ENCODE assay signal across 1 cellular context in the genomic region with DNA sequence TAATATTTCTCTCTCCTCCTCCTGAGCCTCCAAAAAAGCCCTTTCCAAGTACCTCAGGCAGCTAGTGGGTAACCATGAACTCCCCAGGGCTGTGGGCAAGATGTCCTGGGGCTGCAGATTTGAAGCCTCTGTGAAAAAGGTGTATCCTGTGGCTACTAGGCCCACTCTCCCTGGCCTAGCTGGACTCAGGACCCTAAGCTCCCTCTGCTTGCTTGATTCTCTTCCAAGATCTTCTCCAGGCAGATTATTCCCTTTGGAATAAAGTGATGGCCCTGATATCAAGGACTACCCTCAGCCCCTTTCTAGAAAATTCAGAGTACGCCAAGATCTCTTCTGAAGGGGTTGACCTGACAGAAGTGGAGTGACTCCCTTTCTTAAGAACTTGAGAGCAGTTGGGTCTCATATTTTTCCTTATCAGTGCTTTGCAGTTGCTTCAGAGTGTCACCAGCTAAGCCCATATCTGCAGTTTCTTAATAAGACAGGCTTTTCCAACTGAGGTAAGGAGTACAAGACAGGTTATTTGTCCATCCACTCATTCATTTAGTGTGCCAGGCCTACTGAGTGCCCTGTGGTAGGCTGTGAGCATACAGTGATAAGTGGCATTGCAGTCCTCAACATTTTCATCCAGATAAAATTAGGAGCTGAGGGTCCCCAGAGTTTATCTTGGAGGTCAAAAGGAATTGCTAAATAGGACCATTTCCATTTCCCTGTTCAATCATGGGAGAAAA.
TF ChIP-seq lines count a peak whose summit lies in the region.

No MANE protein-coding gene starts in this region.

TF ChIP-seq in K562, 482 proteins besides CTCF, POLR2A, EP300 and RAD21 (continued from another document and continues in another):
- TF ChIP-seq, protein P1, sequence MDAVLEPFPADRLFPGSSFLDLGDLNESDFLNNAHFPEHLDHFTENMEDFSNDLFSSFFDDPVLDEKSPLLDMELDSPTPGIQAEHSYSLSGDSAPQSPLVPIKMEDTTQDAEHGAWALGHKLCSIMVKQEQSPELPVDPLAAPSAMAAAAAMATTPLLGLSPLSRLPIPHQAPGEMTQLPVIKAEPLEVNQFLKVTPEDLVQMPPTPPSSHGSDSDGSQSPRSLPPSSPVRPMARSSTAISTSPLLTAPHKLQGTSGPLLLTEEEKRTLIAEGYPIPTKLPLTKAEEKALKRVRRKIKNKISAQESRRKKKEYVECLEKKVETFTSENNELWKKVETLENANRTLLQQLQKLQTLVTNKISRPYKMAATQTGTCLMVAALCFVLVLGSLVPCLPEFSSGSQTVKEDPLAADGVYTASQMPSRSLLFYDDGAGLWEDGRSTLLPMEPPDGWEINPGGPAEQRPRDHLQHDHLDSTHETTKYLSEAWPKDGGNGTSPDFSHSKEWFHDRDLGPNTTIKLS (IDR thresholded peaks at IDR 0.05; ENCODE audit: borderline replicate concordance, low read depth), result no peak
- TF ChIP-seq RBM14 (IDR thresholded peaks at IDR 0.05; ENCODE audit: borderline replicate concordance, insufficient read depth, low read depth, low read length) (no peak), BCL6 (CRISPR knock-in tag; IDR thresholded peaks at IDR 0.05) (no peak), HCFC1 (IDR thresholded peaks at IDR 0.05; ENCODE audit: low read depth, low read length) (no peak), ELF1 (tag; IDR thresholded peaks at IDR 0.05) (no peak), KAT7 (CRISPR knock-in tag; IDR thresholded peaks at IDR 0.05; ENCODE audit: borderline replicate concordance) (no peak), NR1H2 (CRISPR knock-in tag; IDR thresholded peaks at IDR 0.05) (no peak), GTF2E2 (tag; IDR thresholded peaks at IDR 0.05) (no peak; the same call in 1 of the 2 replicates), GABPB2 (CRISPR knock-in tag; conservative IDR thresholded peaks at IDR 0.05) (no peak), ZNF143 (CRISPR knock-in tag; IDR thresholded peaks at IDR 0.05) (no peak), SUPT5H (IDR thresholded peaks at IDR 0.05) (no peak), NFRKB (IDR thresholded peaks at IDR 0.05; ENCODE audit: low read depth) (0 out of 2 replicates have a peak, but pooled peaks have one; percentile 41), ZNF436 (CRISPR knock-in tag; IDR thresholded peaks at IDR 0.05) (no peak), SIRT6 (IDR thresholded peaks at IDR 0.05; ENCODE audit: low read depth, low read length) (no peak), NFE2L1 (tag; IDR thresholded peaks at IDR 0.05; ENCODE audit: borderline replicate concordance, low read depth) (no peak), GABPA (tag; conservative IDR thresholded peaks at IDR 0.05; ENCODE audit: low read depth) (no peak), BRD9 (IDR thresholded peaks at IDR 0.05; ENCODE audit: low read depth, partially characterized antibody) (no peak), SMAD2 (IDR thresholded peaks at IDR 0.05; ENCODE audit: low read depth, low read length) (no peak), SIN3A (IDR thresholded peaks at IDR 0.05; ENCODE audit: borderline replicate concordance in 2 of 2, control insufficient read depth in 1 of 2, low read depth in 2 of 2, low read length in 2 of 2) (no peak), EHMT2 (IDR thresholded peaks at IDR 0.05) (peak; percentile 47; the same call in 1 of the 2 replicates), HLTF (IDR thresholded peaks at IDR 0.05) (no peak), SMARCB1 (IDR thresholded peaks at IDR 0.05; ENCODE audit: insufficient read length, low read depth) (no peak), TEAD4 (IDR thresholded peaks at IDR 0.05; ENCODE audit: low read length) (peak; percentile 98), TEAD4 (CRISPR knock-in tag; IDR thresholded peaks at IDR 0.05; ENCODE audit: borderline replicate concordance) (no peak), HMG20B (CRISPR knock-in tag; IDR thresholded peaks at IDR 0.05) (no peak), CTBP1 (IDR thresholded peaks at IDR 0.05; ENCODE audit: borderline replicate concordance) (peak; percentile 47; the same call in 1 of the 2 replicates), OTX1 (CRISPR knock-in tag; IDR thresholded peaks at IDR 0.05) (no peak), NCOR1 (IDR thresholded peaks at IDR 0.05) (peak; percentile 94), ZNF644 (tag; IDR thresholded peaks at IDR 0.05; ENCODE audit: low read depth) (no peak; the same call in 1 of the 2 replicates), ZNF785 (CRISPR knock-in tag; IDR thresholded peaks at IDR 0.05) (no peak), MCM7 (IDR thresholded peaks at IDR 0.05) (no peak), RBFOX2 (IDR thresholded peaks at IDR 0.05; ENCODE audit: low read depth, low read length) (no peak), PHF21A (IDR thresholded peaks at IDR 0.05; ENCODE audit: borderline replicate concordance, low read depth) (no peak), CC2D1A (IDR thresholded peaks at IDR 0.05) (peak; percentile 69; the same call in 1 of the 2 replicates), SRSF3 (IDR thresholded peaks at IDR 0.05; ENCODE audit: insufficient read depth, low read length) (no peak), SIX5 (IDR thresholded peaks at IDR 0.05; ENCODE audit: borderline replicate concordance in 1 of 2, insufficient read depth in 1 of 2, low read depth in 1 of 2, low read length in 2 of 2) (no peak), RCOR1 (IDR thresholded peaks at IDR 0.05; ENCODE audit: borderline replicate concordance in 1 of 2, low read depth in 2 of 2, low read length in 2 of 2) (peak; percentile 53 to 86; a peak in 3 of 4 replicates), ZNF12 (CRISPR knock-in tag; IDR thresholded peaks at IDR 0.05) (no peak)
- TF ChIP-seq, protein P2, sequence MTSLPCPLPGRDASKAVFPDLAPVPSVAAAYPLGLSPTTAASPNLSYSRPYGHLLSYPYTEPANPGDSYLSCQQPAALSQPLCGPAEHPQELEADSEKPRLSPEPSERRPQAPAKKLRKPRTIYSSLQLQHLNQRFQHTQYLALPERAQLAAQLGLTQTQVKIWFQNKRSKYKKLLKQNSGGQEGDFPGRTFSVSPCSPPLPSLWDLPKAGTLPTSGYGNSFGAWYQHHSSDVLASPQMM (CRISPR knock-in tag; IDR thresholded peaks at IDR 0.05), result no peak
- TF ChIP-seq, protein P3, sequence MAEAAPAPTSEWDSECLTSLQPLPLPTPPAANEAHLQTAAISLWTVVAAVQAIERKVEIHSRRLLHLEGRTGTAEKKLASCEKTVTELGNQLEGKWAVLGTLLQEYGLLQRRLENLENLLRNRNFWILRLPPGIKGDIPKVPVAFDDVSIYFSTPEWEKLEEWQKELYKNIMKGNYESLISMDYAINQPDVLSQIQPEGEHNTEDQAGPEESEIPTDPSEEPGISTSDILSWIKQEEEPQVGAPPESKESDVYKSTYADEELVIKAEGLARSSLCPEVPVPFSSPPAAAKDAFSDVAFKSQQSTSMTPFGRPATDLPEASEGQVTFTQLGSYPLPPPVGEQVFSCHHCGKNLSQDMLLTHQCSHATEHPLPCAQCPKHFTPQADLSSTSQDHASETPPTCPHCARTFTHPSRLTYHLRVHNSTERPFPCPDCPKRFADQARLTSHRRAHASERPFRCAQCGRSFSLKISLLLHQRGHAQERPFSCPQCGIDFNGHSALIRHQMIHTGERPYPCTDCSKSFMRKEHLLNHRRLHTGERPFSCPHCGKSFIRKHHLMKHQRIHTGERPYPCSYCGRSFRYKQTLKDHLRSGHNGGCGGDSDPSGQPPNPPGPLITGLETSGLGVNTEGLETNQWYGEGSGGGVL (CRISPR knock-in tag; IDR thresholded peaks at IDR 0.05), result no peak
- TF ChIP-seq, protein P4, sequence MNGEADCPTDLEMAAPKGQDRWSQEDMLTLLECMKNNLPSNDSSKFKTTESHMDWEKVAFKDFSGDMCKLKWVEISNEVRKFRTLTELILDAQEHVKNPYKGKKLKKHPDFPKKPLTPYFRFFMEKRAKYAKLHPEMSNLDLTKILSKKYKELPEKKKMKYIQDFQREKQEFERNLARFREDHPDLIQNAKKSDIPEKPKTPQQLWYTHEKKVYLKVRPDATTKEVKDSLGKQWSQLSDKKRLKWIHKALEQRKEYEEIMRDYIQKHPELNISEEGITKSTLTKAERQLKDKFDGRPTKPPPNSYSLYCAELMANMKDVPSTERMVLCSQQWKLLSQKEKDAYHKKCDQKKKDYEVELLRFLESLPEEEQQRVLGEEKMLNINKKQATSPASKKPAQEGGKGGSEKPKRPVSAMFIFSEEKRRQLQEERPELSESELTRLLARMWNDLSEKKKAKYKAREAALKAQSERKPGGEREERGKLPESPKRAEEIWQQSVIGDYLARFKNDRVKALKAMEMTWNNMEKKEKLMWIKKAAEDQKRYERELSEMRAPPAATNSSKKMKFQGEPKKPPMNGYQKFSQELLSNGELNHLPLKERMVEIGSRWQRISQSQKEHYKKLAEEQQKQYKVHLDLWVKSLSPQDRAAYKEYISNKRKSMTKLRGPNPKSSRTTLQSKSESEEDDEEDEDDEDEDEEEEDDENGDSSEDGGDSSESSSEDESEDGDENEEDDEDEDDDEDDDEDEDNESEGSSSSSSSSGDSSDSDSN (IDR thresholded peaks at IDR 0.05; ENCODE audit: borderline replicate concordance in 1 of 2, low read depth in 2 of 2, low read length in 2 of 2), result no peak
- TF ChIP-seq, protein P5, sequence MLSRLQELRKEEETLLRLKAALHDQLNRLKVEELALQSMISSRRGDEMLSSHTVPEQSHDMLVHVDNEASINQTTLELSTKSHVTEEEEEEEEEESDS (CRISPR knock-in tag; IDR thresholded peaks at IDR 0.05), result no peak
- TF ChIP-seq, protein P6, sequence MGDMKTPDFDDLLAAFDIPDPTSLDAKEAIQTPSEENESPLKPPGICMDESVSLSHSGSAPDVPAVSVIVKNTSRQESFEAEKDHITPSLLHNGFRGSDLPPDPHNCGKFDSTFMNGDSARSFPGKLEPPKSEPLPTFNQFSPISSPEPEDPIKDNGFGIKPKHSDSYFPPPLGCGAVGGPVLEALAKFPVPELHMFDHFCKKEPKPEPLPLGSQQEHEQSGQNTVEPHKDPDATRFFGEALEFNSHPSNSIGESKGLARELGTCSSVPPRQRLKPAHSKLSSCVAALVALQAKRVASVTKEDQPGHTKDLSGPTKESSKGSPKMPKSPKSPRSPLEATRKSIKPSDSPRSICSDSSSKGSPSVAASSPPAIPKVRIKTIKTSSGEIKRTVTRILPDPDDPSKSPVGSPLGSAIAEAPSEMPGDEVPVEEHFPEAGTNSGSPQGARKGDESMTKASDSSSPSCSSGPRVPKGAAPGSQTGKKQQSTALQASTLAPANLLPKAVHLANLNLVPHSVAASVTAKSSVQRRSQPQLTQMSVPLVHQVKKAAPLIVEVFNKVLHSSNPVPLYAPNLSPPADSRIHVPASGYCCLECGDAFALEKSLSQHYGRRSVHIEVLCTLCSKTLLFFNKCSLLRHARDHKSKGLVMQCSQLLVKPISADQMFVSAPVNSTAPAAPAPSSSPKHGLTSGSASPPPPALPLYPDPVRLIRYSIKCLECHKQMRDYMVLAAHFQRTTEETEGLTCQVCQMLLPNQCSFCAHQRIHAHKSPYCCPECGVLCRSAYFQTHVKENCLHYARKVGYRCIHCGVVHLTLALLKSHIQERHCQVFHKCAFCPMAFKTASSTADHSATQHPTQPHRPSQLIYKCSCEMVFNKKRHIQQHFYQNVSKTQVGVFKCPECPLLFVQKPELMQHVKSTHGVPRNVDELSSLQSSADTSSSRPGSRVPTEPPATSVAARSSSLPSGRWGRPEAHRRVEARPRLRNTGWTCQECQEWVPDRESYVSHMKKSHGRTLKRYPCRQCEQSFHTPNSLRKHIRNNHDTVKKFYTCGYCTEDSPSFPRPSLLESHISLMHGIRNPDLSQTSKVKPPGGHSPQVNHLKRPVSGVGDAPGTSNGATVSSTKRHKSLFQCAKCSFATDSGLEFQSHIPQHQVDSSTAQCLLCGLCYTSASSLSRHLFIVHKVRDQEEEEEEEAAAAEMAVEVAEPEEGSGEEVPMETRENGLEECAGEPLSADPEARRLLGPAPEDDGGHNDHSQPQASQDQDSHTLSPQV (IDR thresholded peaks at IDR 0.05), result peak; percentile 83
- TF ChIP-seq, protein P7, sequence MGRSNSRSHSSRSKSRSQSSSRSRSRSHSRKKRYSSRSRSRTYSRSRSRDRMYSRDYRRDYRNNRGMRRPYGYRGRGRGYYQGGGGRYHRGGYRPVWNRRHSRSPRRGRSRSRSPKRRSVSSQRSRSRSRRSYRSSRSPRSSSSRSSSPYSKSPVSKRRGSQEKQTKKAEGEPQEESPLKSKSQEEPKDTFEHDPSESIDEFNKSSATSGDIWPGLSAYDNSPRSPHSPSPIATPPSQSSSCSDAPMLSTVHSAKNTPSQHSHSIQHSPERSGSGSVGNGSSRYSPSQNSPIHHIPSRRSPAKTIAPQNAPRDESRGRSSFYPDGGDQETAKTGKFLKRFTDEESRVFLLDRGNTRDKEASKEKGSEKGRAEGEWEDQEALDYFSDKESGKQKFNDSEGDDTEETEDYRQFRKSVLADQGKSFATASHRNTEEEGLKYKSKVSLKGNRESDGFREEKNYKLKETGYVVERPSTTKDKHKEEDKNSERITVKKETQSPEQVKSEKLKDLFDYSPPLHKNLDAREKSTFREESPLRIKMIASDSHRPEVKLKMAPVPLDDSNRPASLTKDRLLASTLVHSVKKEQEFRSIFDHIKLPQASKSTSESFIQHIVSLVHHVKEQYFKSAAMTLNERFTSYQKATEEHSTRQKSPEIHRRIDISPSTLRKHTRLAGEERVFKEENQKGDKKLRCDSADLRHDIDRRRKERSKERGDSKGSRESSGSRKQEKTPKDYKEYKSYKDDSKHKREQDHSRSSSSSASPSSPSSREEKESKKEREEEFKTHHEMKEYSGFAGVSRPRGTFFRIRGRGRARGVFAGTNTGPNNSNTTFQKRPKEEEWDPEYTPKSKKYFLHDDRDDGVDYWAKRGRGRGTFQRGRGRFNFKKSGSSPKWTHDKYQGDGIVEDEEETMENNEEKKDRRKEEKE (IDR thresholded peaks at IDR 0.05; ENCODE audit: borderline replicate concordance in 1 of 2, control insufficient read depth in 1 of 2, low read depth in 2 of 2, low read length in 1 of 2), result no peak
- TF ChIP-seq, protein P8, sequence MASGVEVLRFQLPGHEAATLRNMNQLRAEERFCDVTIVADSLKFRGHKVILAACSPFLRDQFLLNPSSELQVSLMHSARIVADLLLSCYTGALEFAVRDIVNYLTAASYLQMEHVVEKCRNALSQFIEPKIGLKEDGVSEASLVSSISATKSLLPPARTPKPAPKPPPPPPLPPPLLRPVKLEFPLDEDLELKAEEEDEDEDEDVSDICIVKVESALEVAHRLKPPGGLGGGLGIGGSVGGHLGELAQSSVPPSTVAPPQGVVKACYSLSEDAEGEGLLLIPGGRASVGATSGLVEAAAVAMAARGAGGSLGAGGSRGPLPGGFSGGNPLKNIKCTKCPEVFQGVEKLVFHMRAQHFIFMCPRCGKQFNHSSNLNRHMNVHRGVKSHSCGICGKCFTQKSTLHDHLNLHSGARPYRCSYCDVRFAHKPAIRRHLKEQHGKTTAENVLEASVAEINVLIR (CRISPR knock-in tag; IDR thresholded peaks at IDR 0.05), result no peak
- TF ChIP-seq, protein P9, sequence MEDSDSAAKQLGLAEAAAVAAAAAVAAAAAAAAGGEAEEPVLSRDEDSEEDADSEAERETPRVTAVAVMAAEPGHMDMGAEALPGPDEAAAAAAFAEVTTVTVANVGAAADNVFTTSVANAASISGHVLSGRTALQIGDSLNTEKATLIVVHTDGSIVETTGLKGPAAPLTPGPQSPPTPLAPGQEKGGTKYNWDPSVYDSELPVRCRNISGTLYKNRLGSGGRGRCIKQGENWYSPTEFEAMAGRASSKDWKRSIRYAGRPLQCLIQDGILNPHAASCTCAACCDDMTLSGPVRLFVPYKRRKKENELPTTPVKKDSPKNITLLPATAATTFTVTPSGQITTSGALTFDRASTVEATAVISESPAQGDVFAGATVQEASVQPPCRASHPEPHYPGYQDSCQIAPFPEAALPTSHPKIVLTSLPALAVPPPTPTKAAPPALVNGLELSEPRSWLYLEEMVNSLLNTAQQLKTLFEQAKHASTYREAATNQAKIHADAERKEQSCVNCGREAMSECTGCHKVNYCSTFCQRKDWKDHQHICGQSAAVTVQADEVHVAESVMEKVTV (CRISPR knock-in tag; IDR thresholded peaks at IDR 0.05), result no peak
